8 cellular contexts compared by ENCODE assay signal in genomic region chr19:56314584-56315075, GRCh38. TPM values are rescaled to one million over a fixed set of nuclear protein-coding genes. Genes with fewer than 3 reads are reported as not detected.
DNase-seq lines count a peak whose midpoint lies in the region; ATAC-seq and TF ChIP-seq lines count a peak whose summit lies in the region.

Gene ZSCAN5A, minus strand, starts transcription at chr19:56314839. Its CDS starts 89,793 bp downstream, at chr19:56225046.

- H3K9me3 Mint-ChIP-seq in activated naive CD4-positive, alpha-beta T cell treated with anti-CD3 and anti-CD28 coated beads, Interleukin-2, amount 50 U/mL, for 72 hours: peaks cover 0 to 2% of the 10 kb centered on the region in 2 donors

- H3K27ac ChIP-seq in temporal lobe (ENCODE audit: low read depth, low read length): peak within 1 kb of the TSS; percentile 97

- H3K27ac Mint-ChIP-seq in activated naive CD4-positive, alpha-beta T cell treated with anti-CD3 and anti-CD28 coated beads, Interleukin-2, amount 50 U/mL, for 72 hours: peak within 1 kb of the TSS; percentile 98 to 100

- peak; percentile 96 for DNase-seq in NCI-H1105 (lab: John Stamatoyannopoulos, UW)
- peak; percentile 57 for DNase-seq in SKM-1 (lab: John Stamatoyannopoulos, UW; ENCODE audit: unreplicated experiment)
- DNase-seq in activated naive CD4-positive, alpha-beta T cell treated with anti-CD3 and anti-CD28 coated beads, Interleukin-2, amount 50 U/mL, for 72 hours (ENCODE audit: low spot score in 2 of 2): peak; percentile 93 to 97
- DNase-seq in glomerular endothelial cell (ENCODE audit: extremely low read depth, low read depth, low spot score): peak; percentile 68
- peak; percentile 93 for DNase-seq in occipital lobe (lab: John Stamatoyannopoulos, UW)

- peaks cover 18 to 32% of the 10 kb centered on the region in 2 donors for H3K36me3 Mint-ChIP-seq in activated naive CD4-positive, alpha-beta T cell treated with anti-CD3 and anti-CD28 coated beads, Interleukin-2, amount 50 U/mL, for 72 hours

- peak; percentile 61 for TF ChIP-seq POLR2A in GM10847 (IDR thresholded peaks at IDR 0.05; ENCODE audit: extremely low read depth, insufficient read length)

- peak; percentile 80 for ATAC-seq in HG02642 (IDR thresholded peaks at IDR 0.05; ENCODE audit: poor library complexity, unreplicated experiment)
- ATAC-seq in activated naive CD4-positive, alpha-beta T cell treated with anti-CD3 and anti-CD28 coated beads, Interleukin-2, amount 50 U/mL, for 72 hours: peak; percentile 81 to 84

RNA-seq across cellular contexts. Expression of gene ZSCAN5A, which starts in this region (rescaled TPM):
- 10 to 100 TPM in 1 of 2 donors, 1 to 10 TPM in 1; 4.1 to 13.3 TPM for total RNA-seq in activated naive CD4-positive, alpha-beta T cell treated with anti-CD3 and anti-CD28 coated beads, Interleukin-2, amount 50 U/mL, for 72 hours
- total RNA-seq in glomerular endothelial cell (4.0 and 4.1 TPM in 2 replicates), occipital lobe (4.8 TPM), temporal lobe (3.2 TPM)

Comparison
In these comparisons a context has a peak if more than half of its experiments do, and no peak if none do; other contexts are left out.
1. Peak in every context shown above with its lines: DNase-seq, ATAC-seq and H3K27ac ChIP-seq.